Comparison of ENCODE assay signal across 1 cellular context in genomic region chr5:83340511-83340918, GRCh38.
A peak's percentile ranks its signal among the peaks of the same experiment; 100 is the strongest.
TF ChIP-seq lines count a peak whose summit lies in the region.

No MANE protein-coding gene starts in this region.

TF ChIP-seq in K562, 482 proteins besides CTCF, POLR2A, EP300 and RAD21 (continued from another document):
- TF ChIP-seq, protein P1, sequence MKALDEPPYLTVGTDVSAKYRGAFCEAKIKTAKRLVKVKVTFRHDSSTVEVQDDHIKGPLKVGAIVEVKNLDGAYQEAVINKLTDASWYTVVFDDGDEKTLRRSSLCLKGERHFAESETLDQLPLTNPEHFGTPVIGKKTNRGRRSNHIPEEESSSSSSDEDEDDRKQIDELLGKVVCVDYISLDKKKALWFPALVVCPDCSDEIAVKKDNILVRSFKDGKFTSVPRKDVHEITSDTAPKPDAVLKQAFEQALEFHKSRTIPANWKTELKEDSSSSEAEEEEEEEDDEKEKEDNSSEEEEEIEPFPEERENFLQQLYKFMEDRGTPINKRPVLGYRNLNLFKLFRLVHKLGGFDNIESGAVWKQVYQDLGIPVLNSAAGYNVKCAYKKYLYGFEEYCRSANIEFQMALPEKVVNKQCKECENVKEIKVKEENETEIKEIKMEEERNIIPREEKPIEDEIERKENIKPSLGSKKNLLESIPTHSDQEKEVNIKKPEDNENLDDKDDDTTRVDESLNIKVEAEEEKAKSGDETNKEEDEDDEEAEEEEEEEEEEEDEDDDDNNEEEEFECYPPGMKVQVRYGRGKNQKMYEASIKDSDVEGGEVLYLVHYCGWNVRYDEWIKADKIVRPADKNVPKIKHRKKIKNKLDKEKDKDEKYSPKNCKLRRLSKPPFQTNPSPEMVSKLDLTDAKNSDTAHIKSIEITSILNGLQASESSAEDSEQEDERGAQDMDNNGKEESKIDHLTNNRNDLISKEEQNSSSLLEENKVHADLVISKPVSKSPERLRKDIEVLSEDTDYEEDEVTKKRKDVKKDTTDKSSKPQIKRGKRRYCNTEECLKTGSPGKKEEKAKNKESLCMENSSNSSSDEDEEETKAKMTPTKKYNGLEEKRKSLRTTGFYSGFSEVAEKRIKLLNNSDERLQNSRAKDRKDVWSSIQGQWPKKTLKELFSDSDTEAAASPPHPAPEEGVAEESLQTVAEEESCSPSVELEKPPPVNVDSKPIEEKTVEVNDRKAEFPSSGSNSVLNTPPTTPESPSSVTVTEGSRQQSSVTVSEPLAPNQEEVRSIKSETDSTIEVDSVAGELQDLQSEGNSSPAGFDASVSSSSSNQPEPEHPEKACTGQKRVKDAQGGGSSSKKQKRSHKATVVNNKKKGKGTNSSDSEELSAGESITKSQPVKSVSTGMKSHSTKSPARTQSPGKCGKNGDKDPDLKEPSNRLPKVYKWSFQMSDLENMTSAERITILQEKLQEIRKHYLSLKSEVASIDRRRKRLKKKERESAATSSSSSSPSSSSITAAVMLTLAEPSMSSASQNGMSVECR (CRISPR knock-in tag; IDR thresholded peaks at IDR 0.05) = no peak
- TF ChIP-seq BRD9 (IDR thresholded peaks at IDR 0.05; ENCODE audit: low read depth, partially characterized antibody) = no peak
- no peak for TF ChIP-seq ARID1B (IDR thresholded peaks at IDR 0.05)
- no peak for TF ChIP-seq NR2C2 (CRISPR knock-in tag; IDR thresholded peaks at IDR 0.05)
- TF ChIP-seq NR2C2 (tag; IDR thresholded peaks at IDR 0.05) = no peak
- no peak for TF ChIP-seq MTA2 (IDR thresholded peaks at IDR 0.05; ENCODE audit: low read depth)
- TF ChIP-seq RAD51 (IDR thresholded peaks at IDR 0.05; ENCODE audit: borderline replicate concordance, low read depth) = no peak
- TF ChIP-seq, protein P2, sequence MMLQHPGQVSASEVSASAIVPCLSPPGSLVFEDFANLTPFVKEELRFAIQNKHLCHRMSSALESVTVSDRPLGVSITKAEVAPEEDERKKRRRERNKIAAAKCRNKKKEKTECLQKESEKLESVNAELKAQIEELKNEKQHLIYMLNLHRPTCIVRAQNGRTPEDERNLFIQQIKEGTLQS (IDR thresholded peaks at IDR 0.05) = peak; percentile 39; the same call in 1 of the 2 replicates
- TF ChIP-seq, protein P2 (CRISPR knock-in tag; conservative IDR thresholded peaks at IDR 0.05) = no peak
